Comparison of ENCODE assay signal across 30 cellular contexts in the genomic region with DNA sequence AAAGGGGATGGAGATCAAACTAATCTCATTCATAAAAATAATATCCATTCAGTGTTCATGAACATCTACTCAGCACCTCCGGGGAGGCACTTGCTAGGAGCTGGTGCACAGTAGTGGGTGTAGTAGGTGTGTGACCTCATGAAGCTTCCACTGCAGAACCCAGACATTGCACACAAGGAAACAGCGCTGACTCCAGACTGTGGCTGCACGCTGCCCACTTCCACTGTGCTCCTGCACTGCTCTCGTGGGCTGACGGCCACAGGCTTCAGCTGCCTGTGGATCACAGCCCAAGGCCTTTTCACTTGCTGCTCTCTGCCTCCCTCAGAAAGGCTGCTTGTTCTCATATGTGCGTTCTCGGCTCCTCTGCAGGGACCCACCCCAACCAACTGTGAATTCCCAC.
"Had no signal": no experiment of that assay in that cellular context is flagged by ENCODE, and none has a peak within 500 bp of the region (broad histone marks: within the 10 kb centered on the region; RNA-seq: fewer than 3 reads in every experiment).

No MANE protein-coding gene starts in this region.

- H3K4me2 ChIP-seq: neural progenitor cell, smooth muscle cell had no signal

- H3K27ac ChIP-seq: neural progenitor cell, neutrophil, parathyroid adenoma, psoas muscle, right lobe of liver, spleen, suprapubic skin, thoracic aorta, thyroid gland, tibial nerve, upper lobe of left lung had no signal

- H3K27me3 ChIP-seq: neural progenitor cell, neutrophil, right lobe of liver, spleen, suprapubic skin, thyroid gland, tibial nerve, upper lobe of left lung had no signal

- H3K9ac ChIP-seq: neural progenitor cell, parathyroid adenoma had no signal

- H3K79me2 ChIP-seq: parathyroid adenoma had no signal

- H3K27ac Mint-ChIP-seq: naive B cell; naive thymus-derived CD8-positive, alpha-beta T cell; neural progenitor cell; progenitor cell of endocrine pancreas; stimulated activated memory B cell treated with anti-CD40 and anti-IgM and Interleukin-4, amounts not matched to agents 10 μg/mL and 1 μg/mL and 100 μg/mL, for 72 hours; stimulated activated naive CD8-positive, alpha-beta T cell treated with anti-CD3 and anti-CD28 coated beads, Interleukin-15, amount 100 ng/mL, for 72 hours had no signal

- H3K36me3 Mint-ChIP-seq: naive B cell; naive thymus-derived CD8-positive, alpha-beta T cell; neural progenitor cell; stimulated activated memory B cell treated with anti-CD40 and anti-IgM and Interleukin-4, amounts not matched to agents 10 μg/mL and 1 μg/mL and 100 μg/mL, for 72 hours had no signal

- H3K9me3 ChIP-seq: neutrophil, psoas muscle, right lobe of liver, spleen, suprapubic skin, thoracic aorta, thyroid gland, tibial nerve, upper lobe of left lung had no signal

- H3K36me3 ChIP-seq: neural progenitor cell, neutrophil, right lobe of liver, spleen, suprapubic skin, thoracic aorta, thyroid gland, tibial nerve, upper lobe of left lung had no signal

- DNase-seq: naive B cell; naive thymus-derived CD8-positive, alpha-beta T cell; nucleus accumbens; posterior cingulate gyrus; psoas muscle; right cardiac atrium; right lobe of liver; spleen; stimulated activated CD4-positive, alpha-beta T cell treated with anti-CD3 and anti-CD28 coated beads, Interleukin-12 subunit alpha, Interleukin-12 subunit beta, amount 100 ng/mL, for 4 hours; stimulated activated CD4-positive, alpha-beta T cell treated with anti-CD3 and anti-CD28 coated beads, Interleukin-1b, Interleukin-23, amount 100 ng/mL, for 48 hours; stimulated activated CD4-positive, alpha-beta T cell treated with anti-CD3 and anti-CD28 coated beads, Interleukin-4, amount 100 ng/mL, for 1 hour; stimulated activated CD4-positive, alpha-beta T cell treated with anti-CD3 and anti-CD28 coated beads, Interleukin-4, amount 100 ng/mL, for 4 hours; stimulated activated CD8-positive, alpha-beta memory T cell treated with anti-CD3 and anti-CD28 coated beads, Interleukin-4, amount 100 ng/mL, for 48 hours; stimulated activated naive CD4-positive, alpha-beta T cell; stimulated activated naive CD8-positive, alpha-beta T cell treated with anti-CD3 and anti-CD28 coated beads, Interleukin-15, amount 100 ng/mL, for 72 hours; stimulated activated naive CD8-positive, alpha-beta T cell treated with anti-CD3 and anti-CD28 coated beads, Interleukin-15, Interleukin-2, amounts not matched to agents 100 U/mL and 50 U/mL, for 24 hours; substantia nigra; thyroid gland; trophoblast cell had no signal

- H3K9me3 Mint-ChIP-seq: neural progenitor cell had no signal

- H3K4me3 Mint-ChIP-seq: naive B cell; naive thymus-derived CD8-positive, alpha-beta T cell; neural progenitor cell; stimulated activated memory B cell treated with anti-CD40 and anti-IgM and Interleukin-4, amounts not matched to agents 10 μg/mL and 1 μg/mL and 100 μg/mL, for 72 hours; stimulated activated naive CD8-positive, alpha-beta T cell treated with anti-CD3 and anti-CD28 coated beads, Interleukin-15, amount 100 ng/mL, for 72 hours had no signal

- H3K4me1 ChIP-seq: neural progenitor cell, parathyroid adenoma, psoas muscle, right lobe of liver, spleen, suprapubic skin, thyroid gland, tibial nerve, upper lobe of left lung had no signal

- H3K4me1 Mint-ChIP-seq: naive B cell; naive thymus-derived CD8-positive, alpha-beta T cell; neural progenitor cell; stimulated activated memory B cell treated with anti-CD40 and anti-IgM and Interleukin-4, amounts not matched to agents 10 μg/mL and 1 μg/mL and 100 μg/mL, for 72 hours; stimulated activated naive CD8-positive, alpha-beta T cell treated with anti-CD3 and anti-CD28 coated beads, Interleukin-15, amount 100 ng/mL, for 72 hours had no signal

- H3K27me3 Mint-ChIP-seq: naive B cell; stimulated activated memory B cell treated with anti-CD40 and anti-IgM and Interleukin-4, amounts not matched to agents 10 μg/mL and 1 μg/mL and 100 μg/mL, for 72 hours had no signal

- H2AFZ ChIP-seq: neural progenitor cell, parathyroid adenoma had no signal

- H3K4me3 ChIP-seq: neural progenitor cell, psoas muscle, right lobe of liver, skin epidermis, smooth muscle cell, spleen, suprapubic skin, thoracic aorta, thyroid gland, tibial nerve, upper lobe of left lung had no signal

- ATAC-seq: naive thymus-derived CD8-positive, alpha-beta T cell; psoas muscle; right cardiac atrium; right lobe of liver; stimulated activated memory B cell treated with anti-CD40 and anti-IgM and Interleukin-4, amounts not matched to agents 10 μg/mL and 1 μg/mL and 100 μg/mL, for 72 hours; stimulated activated naive CD8-positive, alpha-beta T cell treated with anti-CD3 and anti-CD28 coated beads, Interleukin-15, amount 100 ng/mL, for 72 hours; stimulated activated naive CD8-positive, alpha-beta T cell treated with anti-CD3 and anti-CD28 coated beads, Interleukin-15, Interleukin-2, amounts not matched to agents 100 U/mL and 50 U/mL, for 24 hours had no signal
